Comparison of ENCODE assay signal across 13 cellular contexts in the genomic region with DNA sequence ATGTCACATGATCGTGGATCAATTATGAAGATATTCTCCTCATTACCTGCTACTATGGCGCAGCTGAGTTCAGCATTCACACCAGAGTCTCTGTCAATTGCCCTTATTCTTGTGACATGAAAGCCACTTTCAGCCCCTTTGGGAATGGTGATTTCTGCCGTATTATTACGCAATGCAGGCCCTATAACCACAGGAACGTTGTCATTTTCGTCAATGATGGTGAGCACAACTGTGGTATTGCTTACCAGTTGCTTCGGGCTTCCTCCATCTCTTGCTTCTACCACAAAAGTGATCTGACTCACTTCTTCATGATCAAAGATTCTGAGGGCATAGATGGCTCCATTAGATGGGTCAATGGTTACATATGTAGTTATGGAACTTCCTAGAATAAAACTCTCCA. TPM values are rescaled to one million over a fixed set of nuclear protein-coding genes. Genes with fewer than 3 reads are reported as not detected.
DNase-seq lines count a peak whose midpoint lies in the region; TF ChIP-seq lines count a peak whose summit lies in the region.
"Had no signal": no experiment of that assay in that cellular context is flagged by ENCODE, and none has a peak within 500 bp of the region (broad histone marks: within the 10 kb centered on the region; RNA-seq: fewer than 3 reads in every experiment).

No MANE protein-coding gene starts in this region.

- peak overlapping the region; percentile 43 for H3K9ac ChIP-seq in fibroblast of lung (ENCODE audit: insufficient read depth, low read length)
- H3K9ac ChIP-seq in trophoblast cell (ENCODE audit: low read length): no peak overlapping the region

- no peaks in the 10 kb centered on the region for H3K27me3 Mint-ChIP-seq in mesothelial cell of epicardium (ENCODE audit: low read depth)

- H3K79me2 ChIP-seq in fibroblast of lung (ENCODE audit: control insufficient read depth, insufficient read depth, low read length) (peaks cover 77% of the 10 kb centered on the region), trophoblast cell (ENCODE audit: control insufficient read depth, insufficient read depth, low read length, poor library complexity) (peaks cover 8% of the 10 kb centered on the region)

- H2BK120ac ChIP-seq in trophoblast cell (ENCODE audit: insufficient read depth, low read length, poor library complexity): no peak overlapping the region

- no peak overlapping the region for H2BK5ac ChIP-seq in trophoblast cell (ENCODE audit: low read depth, low read length, poor library complexity)

- H3K4ac ChIP-seq in trophoblast cell (ENCODE audit: low read depth, low read length): peak overlapping the region; percentile 12

- H3K4me2 ChIP-seq in fibroblast of lung (ENCODE audit: extremely low read depth, insufficient read depth, low read length) (peak overlapping the region; percentile 91), trophoblast cell (ENCODE audit: low read length) (peak overlapping the region; percentile 67)

- no peak overlapping the region for H3K23ac ChIP-seq in trophoblast cell (ENCODE audit: low read length)

- H3K9me3 ChIP-seq in MG63: no peaks in the 10 kb centered on the region
- no peaks in the 10 kb centered on the region for H3K9me3 ChIP-seq in fibroblast of lung (ENCODE audit: control insufficient read depth, insufficient read depth, low read depth, low read length)
- no peaks in the 10 kb centered on the region for H3K9me3 ChIP-seq in trophoblast cell (ENCODE audit: insufficient read depth, low read depth, low read length)

- no peaks in the 10 kb centered on the region for H4K20me1 ChIP-seq in fibroblast of lung (ENCODE audit: control insufficient read depth, extremely low read depth, insufficient read depth, low read length)

- H2BK12ac ChIP-seq in trophoblast cell (ENCODE audit: low read length): no peak overlapping the region

- peaks cover 49% of the 10 kb centered on the region for H3K36me3 ChIP-seq in MG63
- peaks cover 12% of the 10 kb centered on the region for H3K36me3 ChIP-seq in fibroblast of lung (ENCODE audit: control insufficient read depth, insufficient read depth, low read length)
- peaks cover 3 to 12% of the 10 kb centered on the region in 2 experiments for H3K36me3 ChIP-seq in trophoblast cell (ENCODE audit: control insufficient read depth in 1 of 2, insufficient read depth in 2 of 2, low read length in 2 of 2)

- DNase-seq in AG08395 (ENCODE audit: low spot score) (peak; percentile 54), MG63 (no peak), fibroblast of lung (ENCODE audit: low read depth in 2 of 2) (peak; percentile 53 to 81), trophoblast cell (no peak), mesothelial cell of epicardium (ENCODE audit: low spot score in 2 of 2, unreplicated experiment in 2 of 2) (no peak), NCI-H2171 treated with DMSO at 0.1 percent for 48 hours (lab: John Stamatoyannopoulos, UW) (no peak), cerebellar cortex (ENCODE audit: low spot score) (no peak), NCI-H748 (lab: John Stamatoyannopoulos, UW; ENCODE audit: unreplicated experiment) (no peak)
- DNase-seq: activated CD4-positive, alpha-beta T cell treated with anti-CD3 and anti-CD28 coated beads for 1 hour; activated naive CD4-positive, alpha-beta T cell; midbrain; NCI-H1417 treated with DMSO at 0.1 percent for 48 hours; stimulated activated CD4-positive, alpha-beta T cell treated with anti-CD3 and anti-CD28 coated beads, Interleukin-2, amount 100 ng/mL, for 48 hours had no signal

- H3K4me3 Mint-ChIP-seq in mesothelial cell of epicardium: no peak overlapping the region

- H2AK5ac ChIP-seq in trophoblast cell (ENCODE audit: low read length): no peak overlapping the region

- no peak overlapping the region for H4K12ac ChIP-seq in trophoblast cell (ENCODE audit: low read depth, low read length)

- H4K8ac ChIP-seq in trophoblast cell (ENCODE audit: low read depth, low read length): no peak overlapping the region

- H3K27me3 ChIP-seq in MG63 (no peaks in the 10 kb centered on the region), fibroblast of lung (ENCODE audit: control insufficient read depth, insufficient read depth, low read length) (no peaks in the 10 kb centered on the region), trophoblast cell (ENCODE audit: insufficient read depth, low read length) (no peaks in the 10 kb centered on the region)

- H3K4me1 Mint-ChIP-seq in mesothelial cell of epicardium: peaks cover 40% of the 10 kb centered on the region

- no peaks in the 10 kb centered on the region for H3K9me3 Mint-ChIP-seq in mesothelial cell of epicardium

- H3K4me3 ChIP-seq in MG63 (peak overlapping the region; percentile 83), fibroblast of lung (replicated peaks in 1 of 4; ENCODE audit: control extremely low read depth in 1 of 4, insufficient read depth in 1 of 4, low read depth in 3 of 4, low read length in 4 of 4) (peak overlapping the region; percentile 87 to 100 (median 88)), trophoblast cell (ENCODE audit: low read depth, low read length) (no peak overlapping the region)

- WGBS in trophoblast cell (ENCODE audit: extremely low coverage, insufficient coverage, insufficient read length): no CpG with 5 or more reads among the region's 7 CpGs

- H2AFZ ChIP-seq in fibroblast of lung (ENCODE audit: low read length) (no peak overlapping the region), trophoblast cell (ENCODE audit: insufficient read depth, low read length, poor library complexity) (no peak overlapping the region)

- peak overlapping the region; percentile 81 for H3K27ac ChIP-seq in fibroblast of lung (ENCODE audit: insufficient read depth, low read length)
- H3K27ac ChIP-seq in trophoblast cell (ENCODE audit: low read depth, low read length): no peak overlapping the region

- TF ChIP-seq CTCF in fibroblast of lung (conservative IDR thresholded peaks at IDR 0.05 in 1 of 2, IDR thresholded peaks at IDR 0.05 in 1 of 2; ENCODE audit: low read depth in 1 of 2, low read length in 2 of 2) (no peak), mesothelial cell of epicardium (IDR thresholded peaks at IDR 0.05; ENCODE audit: unreplicated experiment) (no peak)

- H4K91ac ChIP-seq in trophoblast cell (ENCODE audit: low read depth, low read length): no peak overlapping the region

- no peak overlapping the region for H3K18ac ChIP-seq in trophoblast cell (ENCODE audit: low read length)

- H3K4me1 ChIP-seq in fibroblast of lung (ENCODE audit: control insufficient read depth, extremely low read depth, insufficient read depth, low read length) (peaks cover 8% of the 10 kb centered on the region), trophoblast cell (ENCODE audit: control insufficient read depth in 1 of 2, insufficient read depth in 2 of 2, low read length in 2 of 2) (peaks cover 5 to 11% of the 10 kb centered on the region in 2 experiments)

- H3K79me1 ChIP-seq in trophoblast cell (ENCODE audit: low read length): peaks cover 10% of the 10 kb centered on the region

- peaks cover 33% of the 10 kb centered on the region for H3K36me3 Mint-ChIP-seq in mesothelial cell of epicardium

- H3K14ac ChIP-seq in trophoblast cell (ENCODE audit: low read length): no peak overlapping the region

- H3K27ac Mint-ChIP-seq in mesothelial cell of epicardium: no peak overlapping the region

RNA-seq across cellular contexts. Expression of a gene that starts 2.1 kb away (rescaled TPM):
- 22.1 and 26.5 TPM in 2 replicates for total RNA-seq in MG63 (2014; rRNA removed; shearing (Covaris generic); ENCODE audit: low replicate concordance)
- total RNA-seq in fibroblast of lung (163 and 542 TPM in 2 replicates), mesothelial cell of epicardium (112 to 127 TPM (median 121 TPM) in 3 replicates)
- 194 and 203 TPM in 2 replicates for polyA plus RNA-seq in fibroblast of lung
- 111 and 125 TPM in 2 replicates for polyA plus RNA-seq in fibroblast of lung (2012)
- polyA minus RNA-seq in fibroblast of lung (ENCODE audit: low replicate concordance): 158 and 239 TPM in 2 replicates
- 24.3 and 26.5 TPM in 2 replicates for polyA plus RNA-seq in trophoblast cell (2013)

Comparison
In these comparisons a context has a peak if more than half of its experiments do, and no peak if none do; other contexts are left out.
1. DNase-seq: peak in AG08395 (single experiment) and fibroblast of lung (2 of 2); none in MG63 (single experiment), trophoblast cell (0 of 2), mesothelial cell of epicardium (0 of 2), NCI-H2171 treated with DMSO at 0.1 percent for 48 hours (single experiment), cerebellar cortex (single experiment) and NCI-H748 (single experiment).